Comparison of ENCODE assay signal across 1 cellular context in genomic region chr17:38704645-38705522, GRCh38.
TF ChIP-seq lines count a peak whose summit lies in the region.

TSS of gene MLLT6 (plus strand) at chr17:38705273. CDS start at chr17:38705633, 360 bp downstream.

TF ChIP-seq in K562, 482 proteins besides CTCF, POLR2A, EP300 and RAD21 (continued from another document and continues in another):
- no peak for TF ChIP-seq ZNF518B (CRISPR knock-in tag; IDR thresholded peaks at IDR 0.05)
- no peak for TF ChIP-seq GMEB1 (CRISPR knock-in tag; IDR thresholded peaks at IDR 0.05)
- TF ChIP-seq BCOR (IDR thresholded peaks at IDR 0.05) = no peak
- no peak for TF ChIP-seq BMI1 (IDR thresholded peaks at IDR 0.05; ENCODE audit: low read length)
- no peak for TF ChIP-seq ZNF512 (tag; IDR thresholded peaks at IDR 0.05)
- TF ChIP-seq ZNF165 (CRISPR knock-in tag; IDR thresholded peaks at IDR 0.05; ENCODE audit: borderline replicate concordance) = no peak
- no peak for TF ChIP-seq ARID2 (IDR thresholded peaks at IDR 0.05)
- TF ChIP-seq THRAP3 (IDR thresholded peaks at IDR 0.05; ENCODE audit: borderline replicate concordance) = no peak
- no peak for TF ChIP-seq ATF1 (CRISPR knock-in tag; IDR thresholded peaks at IDR 0.05)
- TF ChIP-seq ATF1 (tag; IDR thresholded peaks at IDR 0.05) = no peak
- no peak for TF ChIP-seq SIRT6 (IDR thresholded peaks at IDR 0.05; ENCODE audit: low read depth, low read length)
- TF ChIP-seq KDM1A (IDR thresholded peaks at IDR 0.05) = no peak
- no peak for TF ChIP-seq REST (CRISPR knock-in tag; IDR thresholded peaks at IDR 0.05; ENCODE audit: low read depth)
- TF ChIP-seq TCF15 (CRISPR knock-in tag; IDR thresholded peaks at IDR 0.05) = no peak
- TF ChIP-seq U2AF1 (optimal IDR thresholded peaks at IDR 0.05; ENCODE audit: low read depth, low read length) = no peak
- no peak for TF ChIP-seq NR3C1 (CRISPR knock-in tag; IDR thresholded peaks at IDR 0.05)
- no peak for TF ChIP-seq TFE3 (CRISPR knock-in tag; IDR thresholded peaks at IDR 0.05)
- TF ChIP-seq FOS (IDR thresholded peaks at IDR 0.05; ENCODE audit: extremely low read depth, insufficient read length) = no peak
- no peak for TF ChIP-seq BRF2 (IDR thresholded peaks at IDR 0.05; ENCODE audit: borderline replicate concordance, insufficient read depth, insufficient read length)
- no peak for TF ChIP-seq TEAD1 (CRISPR knock-in tag; IDR thresholded peaks at IDR 0.05)
- no peak for TF ChIP-seq KLF16 (IDR thresholded peaks at IDR 0.05)
- TF ChIP-seq KAT8 (IDR thresholded peaks at IDR 0.05; ENCODE audit: low read depth) = no peak
- no peak for TF ChIP-seq ZBTB17 (CRISPR knock-in tag; IDR thresholded peaks at IDR 0.05)
- TF ChIP-seq HINFP (tag; conservative IDR thresholded peaks at IDR 0.05; ENCODE audit: low read depth) = no peak
- TF ChIP-seq TEAD4 (IDR thresholded peaks at IDR 0.05; ENCODE audit: low read length) = 0 out of 2 replicates have a peak, but pooled peaks have one; percentile 4
- no peak for TF ChIP-seq TEAD4 (CRISPR knock-in tag; IDR thresholded peaks at IDR 0.05; ENCODE audit: borderline replicate concordance)
- peak; percentile 74 for TF ChIP-seq RBFOX2 (IDR thresholded peaks at IDR 0.05; ENCODE audit: low read depth, low read length)
- peak; percentile 58; the same call in 1 of the 2 replicates for TF ChIP-seq SMAD4 (CRISPR knock-in tag; conservative IDR thresholded peaks at IDR 0.05)
- TF ChIP-seq ZZZ3 (IDR thresholded peaks at IDR 0.05) = no peak
- no peak for TF ChIP-seq SAFB2 (IDR thresholded peaks at IDR 0.05; ENCODE audit: borderline replicate concordance, low read depth, low read length, severe bottlenecking)
- TF ChIP-seq HBP1 (CRISPR knock-in tag; IDR thresholded peaks at IDR 0.05) = no peak
- no peak for TF ChIP-seq ZBTB43 (CRISPR knock-in tag; IDR thresholded peaks at IDR 0.05)
- TF ChIP-seq MCM2 (IDR thresholded peaks at IDR 0.05; ENCODE audit: low read depth) = no peak
- peak; percentile 18; the same call in 1 of the 2 replicates for TF ChIP-seq ZNF707 (CRISPR knock-in tag; conservative IDR thresholded peaks at IDR 0.05)
- TF ChIP-seq MAZ (CRISPR knock-in tag; conservative IDR thresholded peaks at IDR 0.05 in 1 of 2, IDR thresholded peaks at IDR 0.05 in 1 of 2) = no peak
- no peak for TF ChIP-seq ZFP36 (IDR thresholded peaks at IDR 0.05; ENCODE audit: low read depth, low read length, partially characterized antibody)
